Comparison of ENCODE assay signal across 8 cellular contexts in the genomic region with DNA sequence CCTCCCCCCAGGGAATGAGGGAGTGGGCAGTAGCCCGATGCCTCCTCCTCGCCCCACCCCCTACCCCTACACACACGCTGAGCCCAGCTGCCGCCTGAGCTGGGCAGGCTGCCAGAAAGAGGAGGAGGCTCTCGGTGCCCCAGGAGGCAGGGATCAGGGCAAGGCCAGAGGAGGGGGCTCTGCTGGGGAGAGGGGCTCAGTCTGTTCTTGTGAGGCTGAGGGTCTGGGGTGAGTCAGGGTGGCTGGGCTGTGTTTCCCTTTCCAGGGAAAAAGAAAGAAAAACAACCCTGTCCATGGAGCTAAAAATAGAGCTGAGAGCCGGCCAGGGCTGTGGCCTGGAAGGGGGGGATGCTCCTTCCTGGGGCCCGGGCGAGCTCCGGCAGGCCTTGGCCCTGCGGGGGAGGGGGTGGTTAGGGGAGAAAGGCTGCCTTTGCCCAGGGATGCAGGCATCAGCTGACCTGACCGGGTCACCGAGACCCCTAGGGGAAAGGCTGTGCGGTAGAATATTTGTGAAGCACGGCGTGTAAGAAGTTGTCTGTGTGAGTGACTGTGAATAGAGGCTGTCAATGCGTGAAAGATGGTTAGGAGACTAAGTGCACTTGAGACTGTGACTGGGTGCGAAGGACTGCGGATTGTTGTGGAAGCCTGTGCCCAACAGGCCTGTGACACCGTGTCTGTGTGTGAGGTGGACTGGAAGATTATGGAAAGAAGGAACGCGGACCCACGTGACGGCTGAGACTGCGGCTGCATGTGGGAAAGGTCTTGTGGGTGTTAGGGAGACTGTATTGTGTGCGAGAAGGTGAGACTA. TPM values are rescaled to one million over a fixed set of nuclear protein-coding genes. Genes with fewer than 3 reads are reported as not detected.
DNase-seq lines count a peak whose midpoint lies in the region; ATAC-seq and TF ChIP-seq lines count a peak whose summit lies in the region.

No MANE protein-coding gene starts in this region.

- POLR2A ChIA-PET in CD8-positive, alpha-beta T cell (lab: Charles Lee) = interaction anchor here (0.5 to 3.7 kb wide), 8 partner anchors 8 to 85 kb away, joined by 3 to 29 read pairs (median 8); a partner anchor contains a TSS

- peak overlapping the region; percentile 81 for H3K4me3 ChIP-seq in CD8-positive, alpha-beta T cell (ENCODE audit: low read depth, low read length)

- ATAC-seq in CD8-positive, alpha-beta T cell = peak; percentile 24
- ATAC-seq in GM21786 (IDR thresholded peaks at IDR 0.05; ENCODE audit: unreplicated experiment) (peak; percentile 35), left cardiac atrium (peak; percentile 54 to 57), GM18873 (IDR thresholded peaks at IDR 0.05; ENCODE audit: low FRiP score, unreplicated experiment) (no peak)

- peak overlapping the region; percentile 88 for H3K27ac ChIP-seq in CD8-positive, alpha-beta T cell (ENCODE audit: low read depth, low read length)
- peak overlapping the region; percentile 98 for H3K27ac ChIP-seq in angular gyrus (ENCODE audit: low read depth, low read length)

- H3K27ac Mint-ChIP-seq in CD8-positive, alpha-beta T cell = peak overlapping the region; percentile 90

- no peaks in the 10 kb centered on the region for H3K27me3 ChIP-seq in CD8-positive, alpha-beta T cell (ENCODE audit: insufficient read depth, low read length)

- H3K36me3 ChIP-seq in CD8-positive, alpha-beta T cell (ENCODE audit: insufficient read depth, low read length) = peaks cover 3% of the 10 kb centered on the region

- peaks cover 23% of the 10 kb centered on the region for H3K4me1 Mint-ChIP-seq in CD8-positive, alpha-beta T cell (ENCODE audit: low read depth)

- H3K4me1 ChIP-seq in CD8-positive, alpha-beta T cell (ENCODE audit: insufficient read depth, low read length) = peaks cover 27% of the 10 kb centered on the region

- no peaks in the 10 kb centered on the region for H3K9me3 Mint-ChIP-seq in CD8-positive, alpha-beta T cell

- intact Hi-C loops in CD8-positive, alpha-beta T cell (cut with DNase I, micrococcal nuclease) = loop anchor here (1.0 to 10.0 kb wide), 4 partner anchors 34 to 1059 kb away; a partner anchor contains a TSS
- intact Hi-C loops in left cardiac atrium (cut with DNase I) = no loop called here
- intact Hi-C loops in posterior cingulate gyrus (cut with DNase I) = no loop called here

- no peaks in the 10 kb centered on the region for H3K9me3 ChIP-seq in CD8-positive, alpha-beta T cell (ENCODE audit: low read length)

- H3K27me3 Mint-ChIP-seq in CD8-positive, alpha-beta T cell (ENCODE audit: low read depth) = no peaks in the 10 kb centered on the region

- CTCF ChIA-PET in CD8-positive, alpha-beta T cell (lab: Charles Lee) = interaction anchor here (0.6 to 20.9 kb wide), 17 partner anchors 9 to 95 kb away, joined by 3 to 222 read pairs (median 4); a partner anchor contains a TSS

- H3K4me3 Mint-ChIP-seq in CD8-positive, alpha-beta T cell = peak overlapping the region; percentile 87

- peak in 6 of 7 experiments; percentile 54 to 82 (median 66) for DNase-seq in CD8-positive, alpha-beta T cell
- peak; percentile 54 for DNase-seq in NCI-H1436 treated with DMSO at 0.1 percent for 48 hours (lab: John Stamatoyannopoulos, UW)
- DNase-seq in T-helper 1 cell = peak; percentile 46 to 63 (median 55)
- peak; percentile 86 for DNase-seq in left cardiac atrium
- peak in 9 of 10 donors; percentile 75 to 98 (median 86) for DNase-seq in posterior cingulate gyrus

- no peak for TF ChIP-seq CTCF in CD8-positive, alpha-beta T cell (IDR thresholded peaks at IDR 0.05)

- H3K36me3 Mint-ChIP-seq in CD8-positive, alpha-beta T cell = peaks cover 18% of the 10 kb centered on the region

RNA-seq across cellular contexts. Expression of a gene that starts 1.2 kb away (rescaled TPM):
- 10 to 100 TPM in 1 of 2 experiments, 1 to 10 TPM in 1; 9.2 to 10.5 TPM for total RNA-seq in CD8-positive, alpha-beta T cell
- total RNA-seq in left cardiac atrium = 10 to 100 TPM; 43.9 to 47.7 TPM

RNA-seq across cellular contexts. Expression of a gene that starts 11.0 kb away (rescaled TPM):
- 1 to 10 TPM; 4.6 to 4.7 TPM for total RNA-seq in CD8-positive, alpha-beta T cell
- total RNA-seq in left cardiac atrium = 1 to 10 TPM; 4.8 to 6.5 TPM

RNA-seq across cellular contexts. Expression of a gene that starts 11.1 kb away (rescaled TPM):
- 10 to 100 TPM; 28.3 to 28.4 TPM for total RNA-seq in CD8-positive, alpha-beta T cell
- total RNA-seq in left cardiac atrium = 10 to 100 TPM; 47.3 to 52.0 TPM

RNA-seq across cellular contexts. Expression of a gene that starts 29.1 kb away (rescaled TPM):
- under 1 TPM; 0.35 to 0.61 TPM for total RNA-seq in CD8-positive, alpha-beta T cell
- 1 to 10 TPM; 2.4 to 2.7 TPM for total RNA-seq in left cardiac atrium

RNA-seq across cellular contexts. Expression of a gene that starts 32.5 kb away (rescaled TPM):
- 1 to 10 TPM in 1 of 2 experiments, under 1 TPM in 1; 0.95 to 1.7 TPM for total RNA-seq in CD8-positive, alpha-beta T cell
- under 1 TPM; 0.44 to 0.50 TPM for total RNA-seq in left cardiac atrium

Comparison
In these comparisons a context has a peak if more than half of its experiments do, and no peak if none do; other contexts are left out.
1. intact Hi-C loops: an anchor here in CD8-positive, alpha-beta T cell (1.0 to 10.0 kb wide); none called in left cardiac atrium and posterior cingulate gyrus.